ENCODE assay signal across 8 cellular contexts in genomic region chr9:94164756-94165549, GRCh38.
DNase-seq lines count a peak whose midpoint lies in the region; ATAC-seq and TF ChIP-seq lines count a peak whose summit lies in the region.

No MANE protein-coding gene starts in this region.

- H3K36me3 ChIP-seq in SU-DHL-6 (ENCODE audit: low read length), result peaks cover 9% of the 10 kb centered on the region
- H3K36me3 ChIP-seq in liver (ENCODE audit: control insufficient read depth in 4 of 4, insufficient read depth in 3 of 4, low read depth in 1 of 4, low read length in 3 of 4), result no peaks in the 10 kb centered on the region
- H3K36me3 ChIP-seq in testis (ENCODE audit: low read depth, missing control alignments), result no peaks in the 10 kb centered on the region

- H3K27me3 ChIP-seq in SU-DHL-6 (ENCODE audit: low read length) (no peaks in the 10 kb centered on the region), liver (ENCODE audit: control insufficient read depth in 4 of 4, insufficient read depth in 4 of 4, low read length in 3 of 4) (no peaks in the 10 kb centered on the region), testis (no peaks in the 10 kb centered on the region)

- H3K27ac ChIP-seq in SU-DHL-6 (ENCODE audit: low read depth, low read length) (no peak overlapping the region), liver (ENCODE audit: low read depth in 1 of 2, low read length in 2 of 2) (peak overlapping the region; percentile 62 to 73), testis (peak overlapping the region in 1 of 2 donors; percentile 100)

- no peaks in the 10 kb centered on the region for H3K9me2 ChIP-seq in SU-DHL-6 (replicated peaks; ENCODE audit: insufficient read depth, low read length)

- WGBS in liver, result 80% methylated on average over 5 of the region's 5 CpGs
- 31 to 35% methylated on average over 5 of the region's 5 CpGs for WGBS in testis, 2 donors

- no peaks in the 10 kb centered on the region for H3K9me3 Mint-ChIP-seq in activated T-cell treated with anti-CD3 and anti-CD28 coated beads, Interleukin-2, amount 50 U/mL, for 4 hours

- ATAC-seq in activated T-cell treated with anti-CD3 and anti-CD28 coated beads, Interleukin-2, amount 50 U/mL, for 4 hours, result no peak
- no peak for ATAC-seq in GM19023 (IDR thresholded peaks at IDR 0.05; ENCODE audit: unreplicated experiment)
- ATAC-seq in GM18519 (IDR thresholded peaks at IDR 0.05; ENCODE audit: low FRiP score, unreplicated experiment), result no peak
- no peak for ATAC-seq in HG03108 (IDR thresholded peaks at IDR 0.05; ENCODE audit: unreplicated experiment)

- TF ChIP-seq POLR2A in testis (IDR thresholded peaks at IDR 0.05), result no peak

- H3K36me3 Mint-ChIP-seq in activated T-cell treated with anti-CD3 and anti-CD28 coated beads, Interleukin-2, amount 50 U/mL, for 4 hours (ENCODE audit: insufficient read depth), result peaks cover 4% of the 10 kb centered on the region

- H3K4me3 Mint-ChIP-seq in activated T-cell treated with anti-CD3 and anti-CD28 coated beads, Interleukin-2, amount 50 U/mL, for 4 hours, result peak overlapping the region; percentile 78

- H3K9ac ChIP-seq in SU-DHL-6 (ENCODE audit: low read length) (peak overlapping the region; percentile 57), liver (ENCODE audit: low read depth in 1 of 2, low read length in 2 of 2) (no peak overlapping the region)

- peaks cover 32% of the 10 kb centered on the region for H3K79me2 ChIP-seq in SU-DHL-6 (ENCODE audit: insufficient read depth, low read length)

- H3K27me3 Mint-ChIP-seq in activated T-cell treated with anti-CD3 and anti-CD28 coated beads, Interleukin-2, amount 50 U/mL, for 4 hours (ENCODE audit: low read depth), result no peaks in the 10 kb centered on the region

- peaks cover 15% of the 10 kb centered on the region; the same call in 1 of the 2 replicates for H3F3A ChIP-seq in SU-DHL-6 (ENCODE audit: insufficient read depth)

- no peak for DNase-seq in activated T-cell treated with anti-CD3 and anti-CD28 coated beads, Interleukin-2, amount 50 U/mL, for 4 hours
- DNase-seq in activated T-cell treated with anti-CD3 and anti-CD28 coated beads, Interleukin-2, amount 50 U/mL, for 1 hour, result no peak
- no peak for DNase-seq in testis

- intact Hi-C loops in testis (cut with DNase I; ENCODE audit: low total_unique reads), result no loop called here

- no peak for TF ChIP-seq RAD21 in liver (IDR thresholded peaks at IDR 0.05)

- H3K4me3 ChIP-seq in SU-DHL-6 (ENCODE audit: insufficient read depth, low read length, poor library complexity, severe bottlenecking) (peak overlapping the region; percentile 48), liver (ENCODE audit: low read depth in 1 of 3, low read length in 3 of 3) (no peak overlapping the region), testis (peak overlapping the region; percentile 78 to 97)

- peak overlapping the region; percentile 64 for H2AFZ ChIP-seq in SU-DHL-6 (ENCODE audit: low read depth, low read length, severe bottlenecking)

- TF ChIP-seq CTCF in SU-DHL-6 (IDR thresholded peaks at IDR 0.05; ENCODE audit: insufficient read depth, low read length, poor library complexity, severe bottlenecking) (no peak), liver (IDR thresholded peaks at IDR 0.05; ENCODE audit: low read depth, low read length, missing input control) (no peak), testis (IDR thresholded peaks at IDR 0.05) (no peak)

- peaks cover 28% of the 10 kb centered on the region for H4K20me1 ChIP-seq in SU-DHL-6 (ENCODE audit: low read depth, low read length)

- peaks cover 36% of the 10 kb centered on the region for H3K4me1 Mint-ChIP-seq in activated T-cell treated with anti-CD3 and anti-CD28 coated beads, Interleukin-2, amount 50 U/mL, for 4 hours (ENCODE audit: low read depth)

- H3K9me3 ChIP-seq in SU-DHL-6 (ENCODE audit: insufficient read depth, low read length) (no peaks in the 10 kb centered on the region), liver (ENCODE audit: control insufficient read depth in 4 of 4, low read length in 3 of 4) (no peaks in the 10 kb centered on the region), testis (no peaks in the 10 kb centered on the region)

- H3K4me2 ChIP-seq in SU-DHL-6 (ENCODE audit: low read depth, low read length, poor library complexity, severe bottlenecking), result peak overlapping the region; percentile 76

- H3K4me1 ChIP-seq in liver (ENCODE audit: control insufficient read depth in 4 of 4, insufficient read depth in 4 of 4, low read length in 3 of 4), result peaks cover 3 to 25% (median 19%) of the 10 kb centered on the region in 4 donors
- H3K4me1 ChIP-seq in testis, result peaks cover 25% of the 10 kb centered on the region

TF ChIP-seq in liver, 16 proteins besides CTCF, POLR2A, EP300 and RAD21:
- TF ChIP-seq YY1 (IDR thresholded peaks at IDR 0.05) (no peak), JUND (IDR thresholded peaks at IDR 0.05) (no peak)

Comparison
In these comparisons a context has a peak if more than half of its experiments do, and no peak if none do; other contexts are left out.
1. H3K4me3 ChIP-seq: peak in SU-DHL-6 (single experiment) and testis (2 of 2); none in liver (0 of 3).